Comparison of ENCODE assay signal across 17 cellular contexts in genomic region chr16:51636913-51637743, GRCh38.
DNase-seq lines count a peak whose midpoint lies in the region; ATAC-seq and TF ChIP-seq lines count a peak whose summit lies in the region.
"Had no signal": no experiment of that assay in that cellular context is flagged by ENCODE, and none has a peak within 500 bp of the region (broad histone marks: within the 10 kb centered on the region; RNA-seq: fewer than 3 reads in every experiment).

No MANE protein-coding gene starts in this region.

- TF ChIP-seq EP300 in neural cell (conservative IDR thresholded peaks at IDR 0.05; ENCODE audit: poor library complexity, severe bottlenecking): no peak

- WGBS in adrenal gland, 4 donors: 36 to 48% (median 42%) methylated on average over 16 of the region's 16 CpGs

- H3K4me3 ChIP-seq in epithelial cell of esophagus (ENCODE audit: low read length): no peak overlapping the region
- H3K4me3 ChIP-seq in neural cell (ENCODE audit: low read length): peak overlapping the region; percentile 33
- H3K4me3 ChIP-seq in adrenal gland: no peak overlapping the region
- H3K4me3 ChIP-seq: body of pancreas had no signal

- TF ChIP-seq CTCF in epithelial cell of esophagus (IDR thresholded peaks at IDR 0.05; ENCODE audit: insufficient read depth, low read depth, low read length, missing control alignments) (no peak), neural cell (IDR thresholded peaks at IDR 0.05; ENCODE audit: poor library complexity, severe bottlenecking) (no peak), adrenal gland (IDR thresholded peaks at IDR 0.05) (no peak)

- H3F3A ChIP-seq in neural cell (ENCODE audit: insufficient read depth, low read length, poor library complexity, severe bottlenecking): no peaks in the 10 kb centered on the region

- TF ChIP-seq RAD21 in neural cell (conservative IDR thresholded peaks at IDR 0.05): no peak

- no peak overlapping the region for H3K9ac ChIP-seq in neural cell (ENCODE audit: low read length)

- H3K4me2 ChIP-seq in neural cell (ENCODE audit: low read length): no peak overlapping the region

- H3K27me3 ChIP-seq in neural cell (ENCODE audit: insufficient read depth, low read depth, low read length) (no peaks in the 10 kb centered on the region), adrenal gland (no peaks in the 10 kb centered on the region)
- H3K27me3 ChIP-seq: body of pancreas had no signal

- H3K36me3 ChIP-seq in neural cell (ENCODE audit: insufficient read depth, low read length): no peaks in the 10 kb centered on the region
- H3K36me3 ChIP-seq in adrenal gland (replicated peaks in 1 of 2): no peaks in the 10 kb centered on the region

- DNase-seq in Daoy (ENCODE audit: low read depth): peak; percentile 1
- DNase-seq in M059J (ENCODE audit: low read depth): peak; percentile 96
- DNase-seq in epithelial cell of esophagus (ENCODE audit: low read depth): peak; percentile 95
- DNase-seq in adrenal gland: no peak
- no peak for DNase-seq in OCI-M2 (lab: John Stamatoyannopoulos, UW; ENCODE audit: unreplicated experiment)
- no peak for DNase-seq in NCI-H1092 (lab: John Stamatoyannopoulos, UW)
- DNase-seq: activated CD4-positive, CD25-positive, alpha-beta regulatory T cell; activated T-cell treated with anti-CD3 and anti-CD28 coated beads, Interleukin-2, amount 50 U/mL, for 24 hours; body of pancreas; CD8-positive, alpha-beta memory T cell; kidney glomerular epithelial cell; natural killer cell; NCI-H345; Right ventricle myocardium superior had no signal

- H4K20me1 ChIP-seq in neural cell (ENCODE audit: insufficient read depth): no peaks in the 10 kb centered on the region

- TF ChIP-seq POLR2A in adrenal gland (IDR thresholded peaks at IDR 0.05): no peak

- H3K9me3 ChIP-seq in neural cell (ENCODE audit: low read length) (no peaks in the 10 kb centered on the region), adrenal gland (replicated peaks in 1 of 3) (no peaks in the 10 kb centered on the region)
- H3K9me3 ChIP-seq: body of pancreas had no signal

- H3K27ac ChIP-seq in neural cell (ENCODE audit: low read length) (no peak overlapping the region), adrenal gland (no peak overlapping the region)
- H3K27ac ChIP-seq: body of pancreas had no signal

- H3K9me2 ChIP-seq in neural cell (ENCODE audit: insufficient read depth, low read length): no peaks in the 10 kb centered on the region

- no peak for ATAC-seq in HG02798 (IDR thresholded peaks at IDR 0.05; ENCODE audit: poor library complexity, unreplicated experiment)
- ATAC-seq: body of pancreas; natural killer cell; stimulated activated effector memory CD8-positive, alpha-beta T cell treated with anti-CD3 and anti-CD28 coated beads, Interleukin-12 subunit alpha, Interleukin-12 subunit beta, amount 100 ng/mL, for 72 hours had no signal

- no peaks in the 10 kb centered on the region for H3K4me1 ChIP-seq in adrenal gland (replicated peaks in 1 of 2)
- H3K4me1 ChIP-seq: body of pancreas had no signal

- H3K79me2 ChIP-seq in neural cell (replicated peaks; ENCODE audit: insufficient read depth, low read length): no peaks in the 10 kb centered on the region

- H2AFZ ChIP-seq in neural cell (ENCODE audit: low read depth, low read length): no peak overlapping the region

- intact Hi-C loops in adrenal gland (cut with DNase I): no loop called here

TF ChIP-seq in neural cell, 6 proteins besides CTCF, POLR2A, EP300 and RAD21:
- TF ChIP-seq, protein P1, sequence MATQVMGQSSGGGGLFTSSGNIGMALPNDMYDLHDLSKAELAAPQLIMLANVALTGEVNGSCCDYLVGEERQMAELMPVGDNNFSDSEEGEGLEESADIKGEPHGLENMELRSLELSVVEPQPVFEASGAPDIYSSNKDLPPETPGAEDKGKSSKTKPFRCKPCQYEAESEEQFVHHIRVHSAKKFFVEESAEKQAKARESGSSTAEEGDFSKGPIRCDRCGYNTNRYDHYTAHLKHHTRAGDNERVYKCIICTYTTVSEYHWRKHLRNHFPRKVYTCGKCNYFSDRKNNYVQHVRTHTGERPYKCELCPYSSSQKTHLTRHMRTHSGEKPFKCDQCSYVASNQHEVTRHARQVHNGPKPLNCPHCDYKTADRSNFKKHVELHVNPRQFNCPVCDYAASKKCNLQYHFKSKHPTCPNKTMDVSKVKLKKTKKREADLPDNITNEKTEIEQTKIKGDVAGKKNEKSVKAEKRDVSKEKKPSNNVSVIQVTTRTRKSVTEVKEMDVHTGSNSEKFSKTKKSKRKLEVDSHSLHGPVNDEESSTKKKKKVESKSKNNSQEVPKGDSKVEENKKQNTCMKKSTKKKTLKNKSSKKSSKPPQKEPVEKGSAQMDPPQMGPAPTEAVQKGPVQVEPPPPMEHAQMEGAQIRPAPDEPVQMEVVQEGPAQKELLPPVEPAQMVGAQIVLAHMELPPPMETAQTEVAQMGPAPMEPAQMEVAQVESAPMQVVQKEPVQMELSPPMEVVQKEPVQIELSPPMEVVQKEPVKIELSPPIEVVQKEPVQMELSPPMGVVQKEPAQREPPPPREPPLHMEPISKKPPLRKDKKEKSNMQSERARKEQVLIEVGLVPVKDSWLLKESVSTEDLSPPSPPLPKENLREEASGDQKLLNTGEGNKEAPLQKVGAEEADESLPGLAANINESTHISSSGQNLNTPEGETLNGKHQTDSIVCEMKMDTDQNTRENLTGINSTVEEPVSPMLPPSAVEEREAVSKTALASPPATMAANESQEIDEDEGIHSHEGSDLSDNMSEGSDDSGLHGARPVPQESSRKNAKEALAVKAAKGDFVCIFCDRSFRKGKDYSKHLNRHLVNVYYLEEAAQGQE (IDR thresholded peaks at IDR 0.05; ENCODE audit: borderline replicate concordance): no peak
- no peak for TF ChIP-seq EZH2 (IDR thresholded peaks at IDR 0.05; ENCODE audit: borderline replicate concordance, insufficient read depth, low read length, poor library complexity, severe bottlenecking)
- no peak for TF ChIP-seq POLR2AphosphoS5 (IDR thresholded peaks at IDR 0.05)
- no peak for TF ChIP-seq TAF1 (IDR thresholded peaks at IDR 0.05; ENCODE audit: low read depth)
- TF ChIP-seq MXI1 (conservative IDR thresholded peaks at IDR 0.05; ENCODE audit: poor library complexity, severe bottlenecking): no peak
- TF ChIP-seq SMC3 (conservative IDR thresholded peaks at IDR 0.05; ENCODE audit: poor library complexity): no peak

Comparison
In these comparisons a context has a peak if more than half of its experiments do, and no peak if none do; other contexts are left out.
1. DNase-seq: peak in Daoy (single experiment), M059J (single experiment) and epithelial cell of esophagus (single experiment); none in adrenal gland (0 of 7), OCI-M2 (single experiment) and NCI-H1092 (single experiment).